In the genomic region with DNA sequence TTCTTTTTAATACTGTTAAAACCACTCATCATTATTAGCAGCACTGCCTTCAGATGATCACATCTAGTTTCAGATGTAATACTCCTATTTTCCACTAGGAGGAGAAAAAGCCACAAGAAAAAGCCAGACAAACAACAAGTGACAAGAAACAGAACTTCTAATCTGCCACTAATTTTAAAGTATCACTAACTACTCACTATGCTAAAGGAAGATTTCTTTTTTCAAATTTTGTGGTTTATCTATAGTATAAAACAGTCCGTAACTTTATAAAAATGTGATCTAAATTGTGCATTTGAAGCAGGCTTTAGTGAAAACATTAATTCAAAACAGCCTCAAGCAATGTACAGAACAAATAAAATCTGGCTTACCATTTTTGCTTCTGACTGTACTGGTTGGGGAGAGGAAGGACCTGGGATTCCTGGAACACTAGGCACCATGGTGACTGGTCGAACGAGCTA, we compare ENCODE assay signal across 8 cellular contexts. TPM values are rescaled to one million over a fixed set of nuclear protein-coding genes. Genes with fewer than 3 reads are reported as not detected.
DNase-seq lines count a peak whose midpoint lies in the region; ATAC-seq and TF ChIP-seq lines count a peak whose summit lies in the region.

No MANE protein-coding gene starts in this region.

- TF ChIP-seq CTCF in WTC11 (IDR thresholded peaks at IDR 0.05) (peak; percentile 61), gastrocnemius medialis (IDR thresholded peaks at IDR 0.05 in 4 of 5, conservative IDR thresholded peaks at IDR 0.05 in 1 of 5) (peak; percentile 49 to 76 (median 60))

- H3K36me3 Mint-ChIP-seq in WTC11: peaks cover 56% of the 10 kb centered on the region

- DNase-seq in DMS53 (lab: John Stamatoyannopoulos, UW) (peak; percentile 79), NAMALWA (ENCODE audit: low spot score) (peak; percentile 79), WTC11 (ENCODE audit: low spot score) (no peak), glomerular visceral epithelial cell (ENCODE audit: extremely low spot score) (peak; percentile 59), gastrocnemius medialis (no peak), ecto neural progenitor cell (ENCODE audit: low spot score) (no peak)
- DNase-seq in stimulated activated CD4-positive, alpha-beta T cell treated with anti-CD3 and anti-CD28 coated beads, Interleukin-2, amount 100 ng/mL, for 48 hours: no peak

- H3K9me3 Mint-ChIP-seq in WTC11: peaks cover 20% of the 10 kb centered on the region

- no peak for TF ChIP-seq POLR2A in gastrocnemius medialis (IDR thresholded peaks at IDR 0.05)

- no peak overlapping the region for H3K27ac Mint-ChIP-seq in WTC11

- no peaks in the 10 kb centered on the region for H3K4me1 ChIP-seq in gastrocnemius medialis

- no peak overlapping the region for H3K4me3 ChIP-seq in gastrocnemius medialis

- no peaks in the 10 kb centered on the region for H3K27me3 ChIP-seq in gastrocnemius medialis

- H3K27me3 Mint-ChIP-seq in WTC11 (ENCODE audit: low read depth): no peaks in the 10 kb centered on the region

- intact Hi-C loops in gastrocnemius medialis (cut with DNase I; ENCODE audit: low total_unique reads): loop anchor here (5.0 kb wide), 1 partner anchor 176 kb away; no protein-coding TSS in a partner anchor

- in situ Hi-C loops in gastrocnemius medialis (cut with MboI; ENCODE audit: low sequenced_read_pairs in 4 of 4): loop anchor here in 2 of 4 donors (10.0 kb wide), 2 partner anchors 74 to 174 kb away; partner anchors contain the start of gene ATP5MC3 (in 1 of the 2)

- no peaks in the 10 kb centered on the region for H3K9me3 ChIP-seq in gastrocnemius medialis

- no peak overlapping the region for H3K27ac ChIP-seq in gastrocnemius medialis

- POLR2A ChIA-PET in WTC11 (lab: Charles Lee): no interaction called here

- no peaks in the 10 kb centered on the region for H3K4me1 Mint-ChIP-seq in WTC11

- peaks cover 0 to 62% of the 10 kb centered on the region in 2 donors for H3K36me3 ChIP-seq in gastrocnemius medialis

- H3K4me3 Mint-ChIP-seq in WTC11: no peak overlapping the region

- ATAC-seq in GM21381 (IDR thresholded peaks at IDR 0.05; ENCODE audit: unreplicated experiment): peak; percentile 62
- peak; percentile 32; the same call in 1 of the 2 replicates for ATAC-seq in WTC11
- peak in 1 of 2 donors; percentile 58 for ATAC-seq in gastrocnemius medialis

- CTCF ChIA-PET in WTC11 (lab: Charles Lee): no interaction called here

TF ChIP-seq in WTC11, 78 proteins besides CTCF, POLR2A, EP300 and RAD21:
- TF ChIP-seq GABPB1 (CRISPR knock-in tag; IDR thresholded peaks at IDR 0.05): no peak
- TF ChIP-seq SP1 (CRISPR knock-in tag; conservative IDR thresholded peaks at IDR 0.05): no peak
- TF ChIP-seq MXD4 (CRISPR knock-in tag; IDR thresholded peaks at IDR 0.05; ENCODE audit: borderline replicate concordance): no peak
- TF ChIP-seq STAT6 (CRISPR knock-in tag; conservative IDR thresholded peaks at IDR 0.05; ENCODE audit: low read depth): no peak
- no peak for TF ChIP-seq CBFB (CRISPR knock-in tag; IDR thresholded peaks at IDR 0.05; ENCODE audit: low read depth)
- no peak for TF ChIP-seq KAT7 (CRISPR knock-in tag; IDR thresholded peaks at IDR 0.05; ENCODE audit: borderline replicate concordance)
- no peak for TF ChIP-seq ZNF396 (CRISPR knock-in tag; IDR thresholded peaks at IDR 0.05; ENCODE audit: borderline replicate concordance)
- TF ChIP-seq, protein P1, sequence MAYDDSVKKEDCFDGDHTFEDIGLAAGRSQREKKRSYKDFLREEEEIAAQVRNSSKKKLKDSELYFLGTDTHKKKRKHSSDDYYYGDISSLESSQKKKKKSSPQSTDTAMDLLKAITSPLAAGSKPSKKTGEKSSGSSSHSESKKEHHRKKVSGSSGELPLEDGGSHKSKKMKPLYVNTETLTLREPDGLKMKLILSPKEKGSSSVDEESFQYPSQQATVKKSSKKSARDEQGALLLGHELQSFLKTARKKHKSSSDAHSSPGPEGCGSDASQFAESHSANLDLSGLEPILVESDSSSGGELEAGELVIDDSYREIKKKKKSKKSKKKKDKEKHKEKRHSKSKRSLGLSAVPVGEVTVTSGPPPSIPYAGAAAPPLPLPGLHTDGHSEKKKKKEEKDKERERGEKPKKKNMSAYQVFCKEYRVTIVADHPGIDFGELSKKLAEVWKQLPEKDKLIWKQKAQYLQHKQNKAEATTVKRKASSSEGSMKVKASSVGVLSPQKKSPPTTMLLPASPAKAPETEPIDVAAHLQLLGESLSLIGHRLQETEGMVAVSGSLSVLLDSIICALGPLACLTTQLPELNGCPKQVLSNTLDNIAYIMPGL (CRISPR knock-in tag; IDR thresholded peaks at IDR 0.05): no peak
- TF ChIP-seq JUN (CRISPR knock-in tag; IDR thresholded peaks at IDR 0.05): no peak
- TF ChIP-seq PRRX2 (CRISPR knock-in tag; IDR thresholded peaks at IDR 0.05): no peak
- TF ChIP-seq TP53 (CRISPR knock-in tag; IDR thresholded peaks at IDR 0.05): no peak
- TF ChIP-seq TEAD1 (CRISPR knock-in tag; IDR thresholded peaks at IDR 0.05): no peak
- TF ChIP-seq, protein P2, sequence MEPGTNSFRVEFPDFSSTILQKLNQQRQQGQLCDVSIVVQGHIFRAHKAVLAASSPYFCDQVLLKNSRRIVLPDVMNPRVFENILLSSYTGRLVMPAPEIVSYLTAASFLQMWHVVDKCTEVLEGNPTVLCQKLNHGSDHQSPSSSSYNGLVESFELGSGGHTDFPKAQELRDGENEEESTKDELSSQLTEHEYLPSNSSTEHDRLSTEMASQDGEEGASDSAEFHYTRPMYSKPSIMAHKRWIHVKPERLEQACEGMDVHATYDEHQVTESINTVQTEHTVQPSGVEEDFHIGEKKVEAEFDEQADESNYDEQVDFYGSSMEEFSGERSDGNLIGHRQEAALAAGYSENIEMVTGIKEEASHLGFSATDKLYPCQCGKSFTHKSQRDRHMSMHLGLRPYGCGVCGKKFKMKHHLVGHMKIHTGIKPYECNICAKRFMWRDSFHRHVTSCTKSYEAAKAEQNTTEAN (CRISPR knock-in tag; IDR thresholded peaks at IDR 0.05): no peak

RNA-seq across cellular contexts. Expression of gene ATF2, which starts 56.8 kb away (rescaled TPM):
- 39.9 to 42.5 TPM (median 42.0 TPM) in 3 replicates for total RNA-seq in WTC11 (2021)
- total RNA-seq in gastrocnemius medialis: 10 to 100 TPM; 19.5 to 28.1 (median 20.9) TPM

Comparison
In these comparisons a context has a peak if more than half of its experiments do, and no peak if none do; other contexts are left out.
1. DNase-seq: peak in DMS53 (single experiment), NAMALWA (single experiment) and glomerular visceral epithelial cell (single experiment); none in WTC11 (single experiment), gastrocnemius medialis (0 of 2), stimulated activated CD4-positive, alpha-beta T cell treated with anti-CD3 and anti-CD28 coated beads, Interleukin-2, amount 100 ng/mL, for 48 hours (0 of 2) and ecto neural progenitor cell (single experiment).